Comparison of ENCODE assay signal across 10 cellular contexts in the genomic region with DNA sequence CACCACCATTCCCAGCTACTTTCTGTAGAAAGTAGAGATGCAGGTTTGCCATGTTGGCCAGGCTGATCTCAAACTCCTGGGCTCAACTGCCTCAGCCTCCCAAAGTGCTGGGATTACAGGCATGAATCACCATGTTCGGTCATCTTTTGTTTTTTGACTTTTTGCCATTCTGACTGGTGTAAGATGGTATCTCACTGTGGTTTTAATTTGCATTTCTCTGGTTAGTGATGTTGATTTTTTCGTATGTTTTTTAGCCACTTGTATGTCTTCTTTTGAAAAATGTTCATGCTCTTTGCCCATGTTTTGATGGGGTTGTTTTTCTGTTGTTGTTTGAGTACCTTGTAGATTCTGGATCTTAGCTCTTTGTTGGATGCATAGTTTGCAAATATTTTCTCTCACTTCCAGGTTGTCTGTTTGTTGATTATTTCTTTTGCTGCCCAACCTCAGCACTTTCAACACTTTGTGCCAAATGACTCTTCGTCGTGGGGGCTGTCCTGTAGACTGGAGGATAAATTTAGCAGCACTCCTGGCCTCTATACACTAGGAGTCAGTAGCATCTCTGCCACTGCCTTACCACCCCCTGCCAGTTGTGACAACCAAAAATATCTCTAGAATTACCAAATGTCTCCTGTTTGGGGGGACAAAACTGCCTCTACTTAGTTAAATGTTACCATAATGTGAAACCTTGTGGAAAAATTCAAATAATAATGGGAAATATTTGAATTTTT. TPM values are rescaled to one million over a fixed set of nuclear protein-coding genes. Genes with fewer than 3 reads are reported as not detected.
A peak's percentile ranks its signal among the peaks of the same experiment; 100 is the strongest.
DNase-seq lines count a peak whose midpoint lies in the region; ATAC-seq and TF ChIP-seq lines count a peak whose summit lies in the region.
"Had no signal": no experiment of that assay in that cellular context is flagged by ENCODE, and none has a peak within 500 bp of the region (broad histone marks: within the 10 kb centered on the region; RNA-seq: fewer than 3 reads in every experiment).

No MANE protein-coding gene starts in this region.

- CTCF ChIA-PET in activated naive CD4-positive, alpha-beta T cell treated with anti-CD3 and anti-CD28 coated beads for 36 hours (lab: Charles Lee), result no interaction called here

- intact Hi-C loops in activated naive CD4-positive, alpha-beta T cell treated with anti-CD3 and anti-CD28 coated beads for 36 hours (cut with micrococcal nuclease), result no loop called here

- H3K36me3 Mint-ChIP-seq in activated naive CD4-positive, alpha-beta T cell treated with anti-CD3 and anti-CD28 coated beads, Interleukin-2, amount 50 U/mL, for 72 hours, result no peaks in the 10 kb centered on the region
- H3K36me3 Mint-ChIP-seq in activated naive CD4-positive, alpha-beta T cell treated with anti-CD3 and anti-CD28 coated beads for 36 hours (ENCODE audit: low read depth), result no peaks in the 10 kb centered on the region
- no peaks in the 10 kb centered on the region for H3K36me3 Mint-ChIP-seq in chondrocyte (ENCODE audit: low read depth)
- H3K36me3 Mint-ChIP-seq: activated naive CD8-positive, alpha-beta T cell had no signal

- no peaks in the 10 kb centered on the region for H3K9me3 Mint-ChIP-seq in activated naive CD4-positive, alpha-beta T cell treated with anti-CD3 and anti-CD28 coated beads, Interleukin-2, amount 50 U/mL, for 72 hours
- no peaks in the 10 kb centered on the region for H3K9me3 Mint-ChIP-seq in activated naive CD4-positive, alpha-beta T cell treated with anti-CD3 and anti-CD28 coated beads for 36 hours
- H3K9me3 Mint-ChIP-seq in chondrocyte (ENCODE audit: low read depth), result no peaks in the 10 kb centered on the region

- H3K4me3 Mint-ChIP-seq in activated naive CD4-positive, alpha-beta T cell treated with anti-CD3 and anti-CD28 coated beads for 36 hours, result no peak overlapping the region
- H3K4me3 Mint-ChIP-seq in chondrocyte (ENCODE audit: unreplicated experiment), result no peak overlapping the region
- H3K4me3 Mint-ChIP-seq: activated naive CD8-positive, alpha-beta T cell had no signal

- peaks cover 11% of the 10 kb centered on the region for H3K27me3 Mint-ChIP-seq in activated naive CD4-positive, alpha-beta T cell treated with anti-CD3 and anti-CD28 coated beads for 36 hours (ENCODE audit: low read depth)
- H3K27me3 Mint-ChIP-seq in chondrocyte (ENCODE audit: low read depth), result no peaks in the 10 kb centered on the region

- ATAC-seq in activated naive CD4-positive, alpha-beta T cell treated with anti-CD3 and anti-CD28 coated beads, Interleukin-2, amount 50 U/mL, for 72 hours, result peak; percentile 58 to 72
- ATAC-seq in stimulated activated naive CD8-positive, alpha-beta T cell treated with anti-CD3 and anti-CD28 coated beads, Interleukin-15, Interleukin-2, amounts not matched to agents 100 U/mL and 50 U/mL, for 24 hours, result peak; percentile 49
- no peak for ATAC-seq in HG03378 (IDR thresholded peaks at IDR 0.05; ENCODE audit: unreplicated experiment)

- no peak for TF ChIP-seq CTCF in chondrocyte (IDR thresholded peaks at IDR 0.05)

- no peaks in the 10 kb centered on the region for H3K4me1 Mint-ChIP-seq in activated naive CD4-positive, alpha-beta T cell treated with anti-CD3 and anti-CD28 coated beads for 36 hours (ENCODE audit: low read depth)
- peaks cover 4% of the 10 kb centered on the region for H3K4me1 Mint-ChIP-seq in chondrocyte (ENCODE audit: low read depth)

- no peak for DNase-seq in activated naive CD4-positive, alpha-beta T cell treated with anti-CD3 and anti-CD28 coated beads, Interleukin-2, amount 50 U/mL, for 72 hours (ENCODE audit: low spot score in 2 of 2)
- DNase-seq in activated naive CD4-positive, alpha-beta T cell treated with anti-CD3 and anti-CD28 coated beads for 36 hours, result no peak
- peak; percentile 89 for DNase-seq in M059J (ENCODE audit: low read depth)
- DNase-seq in dedifferentiated amniotic fluid mesenchymal stem cell (ENCODE audit: extremely low spot score), result peak; percentile 38
- no peak for DNase-seq in stimulated activated naive CD8-positive, alpha-beta T cell treated with anti-CD3 and anti-CD28 coated beads, Interleukin-15, Interleukin-2, amounts not matched to agents 100 U/mL and 50 U/mL, for 24 hours
- DNase-seq in chondrocyte (ENCODE audit: low spot score), result no peak
- no peak for DNase-seq in pons (ENCODE audit: low spot score)
- DNase-seq: NCI-H1694 had no signal

- peak overlapping the region; percentile 34 to 40 for H3K27ac Mint-ChIP-seq in activated naive CD4-positive, alpha-beta T cell treated with anti-CD3 and anti-CD28 coated beads, Interleukin-2, amount 50 U/mL, for 72 hours
- no peak overlapping the region for H3K27ac Mint-ChIP-seq in activated naive CD4-positive, alpha-beta T cell treated with anti-CD3 and anti-CD28 coated beads for 36 hours
- H3K27ac Mint-ChIP-seq in chondrocyte (ENCODE audit: unreplicated experiment), result no peak overlapping the region
- H3K27ac Mint-ChIP-seq: activated naive CD8-positive, alpha-beta T cell had no signal

RNA-seq across cellular contexts. Expression of a gene that starts 6.5 kb away (rescaled TPM):
- total RNA-seq in activated naive CD4-positive, alpha-beta T cell treated with anti-CD3 and anti-CD28 coated beads, Interleukin-2, amount 50 U/mL, for 72 hours, result not detected
- total RNA-seq in activated naive CD4-positive, alpha-beta T cell treated with anti-CD3 and anti-CD28 coated beads for 36 hours, result not detected
- 14.9 and 15.8 TPM in 2 replicates for total RNA-seq in M059J (2014; rRNA removed; shearing (Covaris generic))
- 2.8 to 4.9 TPM (median 4.0 TPM) in 3 replicates for total RNA-seq in chondrocyte

RNA-seq across cellular contexts. Expression of a gene that starts 31.5 kb away (rescaled TPM):
- 10 to 100 TPM; 22.2 to 29.7 TPM for total RNA-seq in activated naive CD4-positive, alpha-beta T cell treated with anti-CD3 and anti-CD28 coated beads, Interleukin-2, amount 50 U/mL, for 72 hours
- 10 to 100 TPM; 25.0 to 26.7 TPM for total RNA-seq in activated naive CD4-positive, alpha-beta T cell treated with anti-CD3 and anti-CD28 coated beads for 36 hours
- 18.8 and 20.6 TPM in 2 replicates for total RNA-seq in M059J (2014; rRNA removed; shearing (Covaris generic))
- total RNA-seq in chondrocyte, result 14.2 to 18.6 TPM (median 17.4 TPM) in 3 replicates

Comparison
In these comparisons a context has a peak if more than half of its experiments do, and no peak if none do; other contexts are left out.
1. H3K27ac Mint-ChIP-seq: peak in activated naive CD4-positive, alpha-beta T cell treated with anti-CD3 and anti-CD28 coated beads, Interleukin-2, amount 50 U/mL, for 72 hours (2 of 2); none in activated naive CD4-positive, alpha-beta T cell treated with anti-CD3 and anti-CD28 coated beads for 36 hours (single experiment) and chondrocyte (single experiment).
2. DNase-seq: peak in M059J (single experiment) and dedifferentiated amniotic fluid mesenchymal stem cell (single experiment); none in activated naive CD4-positive, alpha-beta T cell treated with anti-CD3 and anti-CD28 coated beads, Interleukin-2, amount 50 U/mL, for 72 hours (0 of 2), activated naive CD4-positive, alpha-beta T cell treated with anti-CD3 and anti-CD28 coated beads for 36 hours (single experiment), stimulated activated naive CD8-positive, alpha-beta T cell treated with anti-CD3 and anti-CD28 coated beads, Interleukin-15, Interleukin-2, amounts not matched to agents 100 U/mL and 50 U/mL, for 24 hours (single experiment), chondrocyte (single experiment) and pons (single experiment).